In genomic region chr11:62082292-62082657, GRCh38 we compare ENCODE assay signal across 3 cellular contexts.
TF ChIP-seq lines count a peak whose summit lies in the region.

No MANE protein-coding gene starts in this region.

TF ChIP-seq in K562, 482 proteins besides CTCF, POLR2A, EP300 and RAD21 (continues in another document):
- TF ChIP-seq ATF1 (CRISPR knock-in tag; IDR thresholded peaks at IDR 0.05) (no peak), ATF1 (tag; IDR thresholded peaks at IDR 0.05) (0 out of 2 replicates have a peak, but pooled peaks have one; percentile 2), MIER1 (IDR thresholded peaks at IDR 0.05; ENCODE audit: low read depth) (no peak), GTF3C2 (IDR thresholded peaks at IDR 0.05; ENCODE audit: borderline replicate concordance, extremely low read depth, insufficient read length) (no peak), HMG20A (CRISPR knock-in tag; conservative IDR thresholded peaks at IDR 0.05) (no peak), ZNF778 (CRISPR knock-in tag; IDR thresholded peaks at IDR 0.05) (no peak), SRSF3 (IDR thresholded peaks at IDR 0.05; ENCODE audit: insufficient read depth, low read length) (no peak), MTA1 (IDR thresholded peaks at IDR 0.05; ENCODE audit: borderline replicate concordance) (no peak), DACH1 (IDR thresholded peaks at IDR 0.05; ENCODE audit: partially characterized antibody) (no peak), POLR2B (IDR thresholded peaks at IDR 0.05; ENCODE audit: low read depth, partially characterized antibody) (no peak), ZNF133 (CRISPR knock-in tag; IDR thresholded peaks at IDR 0.05) (no peak), LARP7 (IDR thresholded peaks at IDR 0.05) (no peak), POLR3A (IDR thresholded peaks at IDR 0.05; ENCODE audit: borderline replicate concordance, extremely low read depth, insufficient read depth, insufficient read length) (no peak)
- TF ChIP-seq, protein P1, sequence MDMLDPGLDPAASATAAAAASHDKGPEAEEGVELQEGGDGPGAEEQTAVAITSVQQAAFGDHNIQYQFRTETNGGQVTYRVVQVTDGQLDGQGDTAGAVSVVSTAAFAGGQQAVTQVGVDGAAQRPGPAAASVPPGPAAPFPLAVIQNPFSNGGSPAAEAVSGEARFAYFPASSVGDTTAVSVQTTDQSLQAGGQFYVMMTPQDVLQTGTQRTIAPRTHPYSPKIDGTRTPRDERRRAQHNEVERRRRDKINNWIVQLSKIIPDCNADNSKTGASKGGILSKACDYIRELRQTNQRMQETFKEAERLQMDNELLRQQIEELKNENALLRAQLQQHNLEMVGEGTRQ (CRISPR knock-in tag; IDR thresholded peaks at IDR 0.05) = no peak
- TF ChIP-seq, protein P2, sequence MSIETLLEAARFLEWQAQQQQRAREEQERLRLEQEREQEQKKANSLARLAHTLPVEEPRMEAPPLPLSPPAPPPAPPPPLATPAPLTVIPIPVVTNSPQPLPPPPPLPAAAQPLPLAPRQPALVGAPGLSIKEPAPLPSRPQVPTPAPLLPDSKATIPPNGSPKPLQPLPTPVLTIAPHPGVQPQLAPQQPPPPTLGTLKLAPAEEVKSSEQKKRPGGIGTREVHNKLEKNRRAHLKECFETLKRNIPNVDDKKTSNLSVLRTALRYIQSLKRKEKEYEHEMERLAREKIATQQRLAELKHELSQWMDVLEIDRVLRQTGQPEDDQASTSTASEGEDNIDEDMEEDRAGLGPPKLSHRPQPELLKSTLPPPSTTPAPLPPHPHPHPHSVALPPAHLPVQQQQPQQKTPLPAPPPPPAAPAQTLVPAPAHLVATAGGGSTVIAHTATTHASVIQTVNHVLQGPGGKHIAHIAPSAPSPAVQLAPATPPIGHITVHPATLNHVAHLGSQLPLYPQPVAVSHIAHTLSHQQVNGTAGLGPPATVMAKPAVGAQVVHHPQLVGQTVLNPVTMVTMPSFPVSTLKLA (conservative IDR thresholded peaks at IDR 0.05) = 0 out of 4 replicates have a peak, but pooled peaks of 1 of the 2 experiments have one; percentile 7

TF ChIP-seq in WTC11, 78 proteins besides CTCF, POLR2A, EP300 and RAD21 (continues in another document):
- TF ChIP-seq ZNF263 (CRISPR knock-in tag; IDR thresholded peaks at IDR 0.05; ENCODE audit: low read depth) = no peak
- no peak for TF ChIP-seq ATF1 (CRISPR knock-in tag; IDR thresholded peaks at IDR 0.05)
- TF ChIP-seq, protein P3, sequence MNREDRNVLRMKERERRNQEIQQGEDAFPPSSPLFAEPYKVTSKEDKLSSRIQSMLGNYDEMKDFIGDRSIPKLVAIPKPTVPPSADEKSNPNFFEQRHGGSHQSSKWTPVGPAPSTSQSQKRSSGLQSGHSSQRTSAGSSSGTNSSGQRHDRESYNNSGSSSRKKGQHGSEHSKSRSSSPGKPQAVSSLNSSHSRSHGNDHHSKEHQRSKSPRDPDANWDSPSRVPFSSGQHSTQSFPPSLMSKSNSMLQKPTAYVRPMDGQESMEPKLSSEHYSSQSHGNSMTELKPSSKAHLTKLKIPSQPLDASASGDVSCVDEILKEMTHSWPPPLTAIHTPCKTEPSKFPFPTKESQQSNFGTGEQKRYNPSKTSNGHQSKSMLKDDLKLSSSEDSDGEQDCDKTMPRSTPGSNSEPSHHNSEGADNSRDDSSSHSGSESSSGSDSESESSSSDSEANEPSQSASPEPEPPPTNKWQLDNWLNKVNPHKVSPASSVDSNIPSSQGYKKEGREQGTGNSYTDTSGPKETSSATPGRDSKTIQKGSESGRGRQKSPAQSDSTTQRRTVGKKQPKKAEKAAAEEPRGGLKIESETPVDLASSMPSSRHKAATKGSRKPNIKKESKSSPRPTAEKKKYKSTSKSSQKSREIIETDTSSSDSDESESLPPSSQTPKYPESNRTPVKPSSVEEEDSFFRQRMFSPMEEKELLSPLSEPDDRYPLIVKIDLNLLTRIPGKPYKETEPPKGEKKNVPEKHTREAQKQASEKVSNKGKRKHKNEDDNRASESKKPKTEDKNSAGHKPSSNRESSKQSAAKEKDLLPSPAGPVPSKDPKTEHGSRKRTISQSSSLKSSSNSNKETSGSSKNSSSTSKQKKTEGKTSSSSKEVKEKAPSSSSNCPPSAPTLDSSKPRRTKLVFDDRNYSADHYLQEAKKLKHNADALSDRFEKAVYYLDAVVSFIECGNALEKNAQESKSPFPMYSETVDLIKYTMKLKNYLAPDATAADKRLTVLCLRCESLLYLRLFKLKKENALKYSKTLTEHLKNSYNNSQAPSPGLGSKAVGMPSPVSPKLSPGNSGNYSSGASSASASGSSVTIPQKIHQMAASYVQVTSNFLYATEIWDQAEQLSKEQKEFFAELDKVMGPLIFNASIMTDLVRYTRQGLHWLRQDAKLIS (CRISPR knock-in tag; IDR thresholded peaks at IDR 0.05; ENCODE audit: borderline replicate concordance) = no peak
- TF ChIP-seq ZNF396 (CRISPR knock-in tag; IDR thresholded peaks at IDR 0.05; ENCODE audit: borderline replicate concordance) = no peak
- TF ChIP-seq CDX4 (CRISPR knock-in tag; IDR thresholded peaks at IDR 0.05; ENCODE audit: borderline replicate concordance) = no peak
- TF ChIP-seq JAZF1 (CRISPR knock-in tag; IDR thresholded peaks at IDR 0.05) = no peak
- no peak for TF ChIP-seq ZNF138 (CRISPR knock-in tag; conservative IDR thresholded peaks at IDR 0.05)
- no peak for TF ChIP-seq SP1 (CRISPR knock-in tag; conservative IDR thresholded peaks at IDR 0.05)
- no peak for TF ChIP-seq ZNF671 (CRISPR knock-in tag; IDR thresholded peaks at IDR 0.05)
- TF ChIP-seq, protein P4, sequence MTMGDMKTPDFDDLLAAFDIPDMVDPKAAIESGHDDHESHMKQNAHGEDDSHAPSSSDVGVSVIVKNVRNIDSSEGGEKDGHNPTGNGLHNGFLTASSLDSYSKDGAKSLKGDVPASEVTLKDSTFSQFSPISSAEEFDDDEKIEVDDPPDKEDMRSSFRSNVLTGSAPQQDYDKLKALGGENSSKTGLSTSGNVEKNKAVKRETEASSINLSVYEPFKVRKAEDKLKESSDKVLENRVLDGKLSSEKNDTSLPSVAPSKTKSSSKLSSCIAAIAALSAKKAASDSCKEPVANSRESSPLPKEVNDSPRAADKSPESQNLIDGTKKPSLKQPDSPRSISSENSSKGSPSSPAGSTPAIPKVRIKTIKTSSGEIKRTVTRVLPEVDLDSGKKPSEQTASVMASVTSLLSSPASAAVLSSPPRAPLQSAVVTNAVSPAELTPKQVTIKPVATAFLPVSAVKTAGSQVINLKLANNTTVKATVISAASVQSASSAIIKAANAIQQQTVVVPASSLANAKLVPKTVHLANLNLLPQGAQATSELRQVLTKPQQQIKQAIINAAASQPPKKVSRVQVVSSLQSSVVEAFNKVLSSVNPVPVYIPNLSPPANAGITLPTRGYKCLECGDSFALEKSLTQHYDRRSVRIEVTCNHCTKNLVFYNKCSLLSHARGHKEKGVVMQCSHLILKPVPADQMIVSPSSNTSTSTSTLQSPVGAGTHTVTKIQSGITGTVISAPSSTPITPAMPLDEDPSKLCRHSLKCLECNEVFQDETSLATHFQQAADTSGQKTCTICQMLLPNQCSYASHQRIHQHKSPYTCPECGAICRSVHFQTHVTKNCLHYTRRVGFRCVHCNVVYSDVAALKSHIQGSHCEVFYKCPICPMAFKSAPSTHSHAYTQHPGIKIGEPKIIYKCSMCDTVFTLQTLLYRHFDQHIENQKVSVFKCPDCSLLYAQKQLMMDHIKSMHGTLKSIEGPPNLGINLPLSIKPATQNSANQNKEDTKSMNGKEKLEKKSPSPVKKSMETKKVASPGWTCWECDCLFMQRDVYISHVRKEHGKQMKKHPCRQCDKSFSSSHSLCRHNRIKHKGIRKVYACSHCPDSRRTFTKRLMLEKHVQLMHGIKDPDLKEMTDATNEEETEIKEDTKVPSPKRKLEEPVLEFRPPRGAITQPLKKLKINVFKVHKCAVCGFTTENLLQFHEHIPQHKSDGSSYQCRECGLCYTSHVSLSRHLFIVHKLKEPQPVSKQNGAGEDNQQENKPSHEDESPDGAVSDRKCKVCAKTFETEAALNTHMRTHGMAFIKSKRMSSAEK (CRISPR knock-in tag; IDR thresholded peaks at IDR 0.05; ENCODE audit: borderline replicate concordance) = no peak
- no peak for TF ChIP-seq GRHL2 (CRISPR knock-in tag; IDR thresholded peaks at IDR 0.05; ENCODE audit: insufficient replicate concordance, severe bottlenecking)
- no peak for TF ChIP-seq NFE2L1 (CRISPR knock-in tag; IDR thresholded peaks at IDR 0.05)

TF ChIP-seq in SK-N-SH treated with all-trans-retinoic acid at 6 μM for 48 hours, 23 proteins besides CTCF, POLR2A, EP300 and RAD21:
- no peak for TF ChIP-seq GLIS3 (CRISPR knock-in tag; IDR thresholded peaks at IDR 0.05)
- TF ChIP-seq BACH2 (CRISPR knock-in tag; IDR thresholded peaks at IDR 0.05; ENCODE audit: borderline replicate concordance) = no peak
- no peak for TF ChIP-seq CSDC2 (CRISPR knock-in tag; IDR thresholded peaks at IDR 0.05)
- no peak for TF ChIP-seq ZFP30 (CRISPR knock-in tag; IDR thresholded peaks at IDR 0.05)
- TF ChIP-seq TSHZ2 (CRISPR knock-in tag; IDR thresholded peaks at IDR 0.05) = no peak
- TF ChIP-seq ZNF70 (CRISPR knock-in tag; IDR thresholded peaks at IDR 0.05) = no peak
- TF ChIP-seq ZFP3 (CRISPR knock-in tag; IDR thresholded peaks at IDR 0.05) = no peak
- TF ChIP-seq ESRRG (CRISPR knock-in tag; IDR thresholded peaks at IDR 0.05) = no peak
- TF ChIP-seq RARB (CRISPR knock-in tag; IDR thresholded peaks at IDR 0.05) = no peak
- no peak for TF ChIP-seq PPARA (CRISPR knock-in tag; IDR thresholded peaks at IDR 0.05; ENCODE audit: borderline replicate concordance)
- TF ChIP-seq ZNF8 (CRISPR knock-in tag; IDR thresholded peaks at IDR 0.05) = no peak
- TF ChIP-seq CREB5 (CRISPR knock-in tag; IDR thresholded peaks at IDR 0.05; ENCODE audit: low read depth) = no peak
- TF ChIP-seq TOX (CRISPR knock-in tag; IDR thresholded peaks at IDR 0.05; ENCODE audit: borderline replicate concordance) = no peak
- TF ChIP-seq ZC3H10 (CRISPR knock-in tag; IDR thresholded peaks at IDR 0.05) = no peak
- TF ChIP-seq CSRNP3 (CRISPR knock-in tag; IDR thresholded peaks at IDR 0.05) = no peak
- TF ChIP-seq, protein P5, sequence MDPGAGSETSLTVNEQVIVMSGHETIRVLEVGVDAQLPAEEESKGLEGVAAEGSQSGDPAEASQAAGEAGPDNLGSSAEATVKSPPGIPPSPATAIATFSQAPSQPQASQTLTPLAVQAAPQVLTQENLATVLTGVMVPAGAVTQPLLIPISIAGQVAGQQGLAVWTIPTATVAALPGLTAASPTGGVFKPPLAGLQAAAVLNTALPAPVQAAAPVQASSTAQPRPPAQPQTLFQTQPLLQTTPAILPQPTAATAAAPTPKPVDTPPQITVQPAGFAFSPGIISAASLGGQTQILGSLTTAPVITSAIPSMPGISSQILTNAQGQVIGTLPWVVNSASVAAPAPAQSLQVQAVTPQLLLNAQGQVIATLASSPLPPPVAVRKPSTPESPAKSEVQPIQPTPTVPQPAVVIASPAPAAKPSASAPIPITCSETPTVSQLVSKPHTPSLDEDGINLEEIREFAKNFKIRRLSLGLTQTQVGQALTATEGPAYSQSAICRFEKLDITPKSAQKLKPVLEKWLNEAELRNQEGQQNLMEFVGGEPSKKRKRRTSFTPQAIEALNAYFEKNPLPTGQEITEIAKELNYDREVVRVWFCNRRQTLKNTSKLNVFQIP (CRISPR knock-in tag; IDR thresholded peaks at IDR 0.05; ENCODE audit: borderline replicate concordance, low read depth) = no peak
- no peak for TF ChIP-seq ARNTL (CRISPR knock-in tag; IDR thresholded peaks at IDR 0.05; ENCODE audit: borderline replicate concordance, low read depth)
